In genomic region chr1:150808134-150808533, GRCh38 we compare ENCODE assay signal across 10 cellular contexts. TPM values are rescaled to one million over a fixed set of nuclear protein-coding genes. Genes with fewer than 3 reads are reported as not detected.
DNase-seq lines count a peak whose midpoint lies in the region; ATAC-seq and TF ChIP-seq lines count a peak whose summit lies in the region.
"Had no signal": no experiment of that assay in that cellular context is flagged by ENCODE, and none has a peak within 500 bp of the region (broad histone marks: within the 10 kb centered on the region; RNA-seq: fewer than 3 reads in every experiment).

Gene CTSK, minus strand, starts transcription at chr1:150808260. Its CDS starts 1,455 bp downstream, at chr1:150806805.

- H3K27me3 Mint-ChIP-seq in natural killer cell (ENCODE audit: low read depth in 2 of 2) (no peaks in the 10 kb centered on the region), nephron progenitor cell (ENCODE audit: low read depth, poor library complexity) (no peaks in the 10 kb centered on the region)
- H3K27me3 Mint-ChIP-seq in natural killer cell treated with Interleukin-12 subunit alpha and Interleukin-12 subunit beta and Interleukin-15 and Interleukin-18, amount 100 ng/mL, for 72 hours: no peaks in the 10 kb centered on the region

- no peaks in the 10 kb centered on the region for H3K36me3 Mint-ChIP-seq in natural killer cell
- no peaks in the 10 kb centered on the region for H3K36me3 Mint-ChIP-seq in natural killer cell treated with Interleukin-12 subunit alpha and Interleukin-12 subunit beta and Interleukin-15 and Interleukin-18, amount 100 ng/mL, for 72 hours
- no peaks in the 10 kb centered on the region for H3K36me3 Mint-ChIP-seq in nephron progenitor cell (ENCODE audit: low read depth)

- peak in 1 of 4 donors; percentile 4 for TF ChIP-seq POLR2A in esophagus squamous epithelium (IDR thresholded peaks at IDR 0.05)

- intact Hi-C loops in natural killer cell (cut with micrococcal nuclease) (no loop called here), esophagus squamous epithelium (cut with DNase I) (no loop called here)

- ATAC-seq in natural killer cell (no peak), GM18519 (IDR thresholded peaks at IDR 0.05; ENCODE audit: low FRiP score, unreplicated experiment) (no peak), HG02852 (IDR thresholded peaks at IDR 0.05; ENCODE audit: unreplicated experiment) (no peak)
- no peak for ATAC-seq in natural killer cell treated with Interleukin-12 subunit alpha and Interleukin-12 subunit beta and Interleukin-15 and Interleukin-18, amount 100 ng/mL, for 72 hours

- peak within 1 kb of the TSS; percentile 35 to 47 for H3K27ac Mint-ChIP-seq in natural killer cell
- peak within 1 kb of the TSS in 1 of 2 donors; percentile 45 for H3K27ac Mint-ChIP-seq in natural killer cell treated with Interleukin-12 subunit alpha and Interleukin-12 subunit beta and Interleukin-15 and Interleukin-18, amount 100 ng/mL, for 72 hours
- peak within 1 kb of the TSS; percentile 89 for H3K27ac Mint-ChIP-seq in nephron progenitor cell

- peaks cover 0 to 23% (median 0%) of the 10 kb centered on the region in 3 donors for H3K4me1 ChIP-seq in esophagus squamous epithelium

- peak within 1 kb of the TSS; percentile 13 to 56 (median 28) for H3K4me3 ChIP-seq in esophagus squamous epithelium

- H3K9me3 Mint-ChIP-seq in natural killer cell (no peaks in the 10 kb centered on the region), nephron progenitor cell (no peaks in the 10 kb centered on the region)
- H3K9me3 Mint-ChIP-seq in natural killer cell treated with Interleukin-12 subunit alpha and Interleukin-12 subunit beta and Interleukin-15 and Interleukin-18, amount 100 ng/mL, for 72 hours: no peaks in the 10 kb centered on the region

- TF ChIP-seq CTCF in natural killer cell (IDR thresholded peaks at IDR 0.05): no peak
- no peak for TF ChIP-seq CTCF in esophagus squamous epithelium (IDR thresholded peaks at IDR 0.05)
- TF ChIP-seq CTCF in nephron progenitor cell (IDR thresholded peaks at IDR 0.05): no peak

- peak within 1 kb of the TSS in 3 of 4 donors; percentile 39 to 61 (median 46) for H3K27ac ChIP-seq in esophagus squamous epithelium

- WGBS in esophagus squamous epithelium, 2 donors: 57 to 65% methylated on average over 4 to 7 of the region's 7 CpGs

- DNase-seq in natural killer cell (no peak), esophagus squamous epithelium (lab: John Stamatoyannopoulos, UW) (no peak), nephron progenitor cell (no peak), germinal center (ENCODE audit: low spot score) (no peak)
- no peak for DNase-seq in natural killer cell treated with Interleukin-12 subunit alpha and Interleukin-12 subunit beta and Interleukin-15 and Interleukin-18, amount 100 ng/mL, for 72 hours (ENCODE audit: low spot score)
- no peak for DNase-seq in stimulated activated naive CD4-positive, alpha-beta T cell (lab: John Stamatoyannopoulos, UW)
- DNase-seq: COR-L47, NCI-H82 had no signal

- no peaks in the 10 kb centered on the region for H3K27me3 ChIP-seq in esophagus squamous epithelium

- H3K4me1 Mint-ChIP-seq in natural killer cell (peaks cover 10 to 12% of the 10 kb centered on the region in 2 donors), nephron progenitor cell (peaks cover 32% of the 10 kb centered on the region)
- H3K4me1 Mint-ChIP-seq in natural killer cell treated with Interleukin-12 subunit alpha and Interleukin-12 subunit beta and Interleukin-15 and Interleukin-18, amount 100 ng/mL, for 72 hours (ENCODE audit: low read depth in 2 of 2): peaks cover 10 to 13% of the 10 kb centered on the region in 2 donors

- H3K4me3 Mint-ChIP-seq in natural killer cell (peak within 1 kb of the TSS; percentile 35), nephron progenitor cell (peak within 1 kb of the TSS; percentile 67)
- no peak within 1 kb of the TSS for H3K4me3 Mint-ChIP-seq in natural killer cell treated with Interleukin-12 subunit alpha and Interleukin-12 subunit beta and Interleukin-15 and Interleukin-18, amount 100 ng/mL, for 72 hours

- no peaks in the 10 kb centered on the region for H3K9me3 ChIP-seq in esophagus squamous epithelium

- peaks cover 6 to 35% (median 18%) of the 10 kb centered on the region in 3 donors for H3K36me3 ChIP-seq in esophagus squamous epithelium

RNA-seq across cellular contexts. Expression of gene CTSK, which starts in this region (rescaled TPM):
- total RNA-seq in natural killer cell (10 to 100 TPM in 1 of 3 donors, 1 to 10 TPM in 2; 9.1 to 11.0 (median 9.1) TPM), esophagus squamous epithelium (10 to 100 TPM in 2 of 4 donors, 1 to 10 TPM in 2; 3.0 to 71.7 (median 38.5) TPM)
- total RNA-seq in natural killer cell treated with Interleukin-12 subunit alpha and Interleukin-12 subunit beta and Interleukin-15 and Interleukin-18, amount 100 ng/mL, for 72 hours: 1 to 10 TPM; 4.1 to 5.3 TPM
